18 cellular contexts compared by ENCODE assay signal in the genomic region with DNA sequence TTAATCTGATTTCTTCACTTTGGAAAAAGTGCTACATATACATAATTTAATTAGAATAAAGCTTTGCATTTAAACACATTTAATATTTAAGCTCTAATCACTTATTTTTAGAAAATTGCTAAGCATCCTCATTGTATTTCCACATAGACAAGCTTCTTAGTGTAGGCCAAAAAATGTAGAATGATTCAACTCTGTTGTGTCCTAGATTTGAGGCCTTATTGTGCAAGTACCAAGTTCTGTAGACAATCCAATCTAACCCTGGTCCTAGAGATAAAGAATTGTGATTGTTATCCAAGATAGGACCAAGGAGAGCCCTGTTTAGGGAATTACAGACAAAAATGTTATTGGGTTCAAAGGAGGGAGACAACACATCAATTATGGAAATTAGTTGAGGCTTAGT. TPM values are rescaled to one million over a fixed set of nuclear protein-coding genes. Genes with fewer than 3 reads are reported as not detected.
A peak's percentile ranks its signal among the peaks of the same experiment; 100 is the strongest.
DNase-seq lines count a peak whose midpoint lies in the region; ATAC-seq and TF ChIP-seq lines count a peak whose summit lies in the region.
"Had no signal": no experiment of that assay in that cellular context is flagged by ENCODE, and none has a peak within 500 bp of the region (broad histone marks: within the 10 kb centered on the region; RNA-seq: fewer than 3 reads in every experiment).

No MANE protein-coding gene starts in this region.

- H3K9me3 ChIP-seq in ascending aorta = no peaks in the 10 kb centered on the region
- H3K9me3 ChIP-seq in smooth muscle cell (replicated peaks; ENCODE audit: low read depth) = no peaks in the 10 kb centered on the region
- H3K9me3 ChIP-seq: SJSA1 had no signal

- no peaks in the 10 kb centered on the region for H3K79me2 ChIP-seq in smooth muscle cell (ENCODE audit: low read depth)

- peaks cover 0 to 19% of the 10 kb centered on the region in 2 donors for H3K4me1 ChIP-seq in ascending aorta
- peaks cover 9% of the 10 kb centered on the region for H3K4me1 ChIP-seq in smooth muscle cell (ENCODE audit: low read depth)
- H3K4me1 ChIP-seq: SJSA1 had no signal

- TF ChIP-seq CTCF in ascending aorta (IDR thresholded peaks at IDR 0.05) (no peak), glutamatergic neuron (IDR thresholded peaks at IDR 0.05; ENCODE audit: partially characterized antibody, unreplicated experiment) (no peak), smooth muscle cell (IDR thresholded peaks at IDR 0.05; ENCODE audit: borderline replicate concordance, insufficient read depth, poor library complexity, severe bottlenecking) (no peak), mesothelial cell of epicardium (IDR thresholded peaks at IDR 0.05; ENCODE audit: unreplicated experiment) (no peak)

- no peaks in the 10 kb centered on the region for H3K36me3 Mint-ChIP-seq in glutamatergic neuron (ENCODE audit: unreplicated experiment)
- no peaks in the 10 kb centered on the region for H3K36me3 Mint-ChIP-seq in mesothelial cell of epicardium
- H3K36me3 Mint-ChIP-seq: CD4-positive, CD25-positive, alpha-beta regulatory T cell had no signal

- intact Hi-C loops in ascending aorta (cut with DNase I) = no loop called here

- H3K36me3 ChIP-seq in ascending aorta (peaks cover 7 to 18% of the 10 kb centered on the region in 2 donors), smooth muscle cell (ENCODE audit: low read depth) (no peaks in the 10 kb centered on the region)
- H3K36me3 ChIP-seq: SJSA1 had no signal

- no peak for ATAC-seq in HG03196 (IDR thresholded peaks at IDR 0.05; ENCODE audit: unreplicated experiment)

- H3K4me2 ChIP-seq in smooth muscle cell = no peak overlapping the region

- H3K4me3 Mint-ChIP-seq in glutamatergic neuron (ENCODE audit: unreplicated experiment) = no peak overlapping the region
- no peak overlapping the region for H3K4me3 Mint-ChIP-seq in mesothelial cell of epicardium
- H3K4me3 Mint-ChIP-seq: CD4-positive, CD25-positive, alpha-beta regulatory T cell had no signal

- H4K20me1 ChIP-seq in smooth muscle cell (ENCODE audit: low read depth) = no peaks in the 10 kb centered on the region

- H2AFZ ChIP-seq in smooth muscle cell (ENCODE audit: low read depth) = peak overlapping the region; percentile 4

- H3K4me3 ChIP-seq in ascending aorta = no peak overlapping the region
- H3K4me3 ChIP-seq in smooth muscle cell = no peak overlapping the region
- H3K4me3 ChIP-seq: SJSA1 had no signal

- peaks cover 13% of the 10 kb centered on the region for H3F3A ChIP-seq in smooth muscle cell (ENCODE audit: low read depth)

- peak overlapping the region; percentile 64 for H3K27ac Mint-ChIP-seq in glutamatergic neuron (ENCODE audit: unreplicated experiment)
- no peak overlapping the region for H3K27ac Mint-ChIP-seq in mesothelial cell of epicardium
- H3K27ac Mint-ChIP-seq: CD4-positive, CD25-positive, alpha-beta regulatory T cell had no signal

- peaks cover 1% of the 10 kb centered on the region for H3K9me3 Mint-ChIP-seq in glutamatergic neuron (ENCODE audit: unreplicated experiment)
- no peaks in the 10 kb centered on the region for H3K9me3 Mint-ChIP-seq in mesothelial cell of epicardium

- DNase-seq in GM03348 (ENCODE audit: low spot score) (peak; percentile 35), ascending aorta (ENCODE audit: low spot score in 2 of 2) (no peak), glutamatergic neuron (no peak), smooth muscle cell (lab: John Stamatoyannopoulos, UW; ENCODE audit: unreplicated experiment) (no peak), mesothelial cell of epicardium (ENCODE audit: low spot score in 2 of 2, unreplicated experiment in 2 of 2) (no peak)
- no peak for DNase-seq in activated naive CD4-positive, alpha-beta T cell treated with anti-CD3 and anti-CD28 coated beads, Interleukin-2, amount 50 U/mL, for 16 hours
- DNase-seq: CD4-positive, CD25-positive, alpha-beta regulatory T cell; EL; GF-D8; HCEC 1CT; IMR-90; NCI-H1105; NCI-H2029 treated with DMSO at 0.1 percent for 48 hours; NCI-H2171; NCI-H82; OCI-M1 had no signal

- H3K4me1 Mint-ChIP-seq in glutamatergic neuron (ENCODE audit: low read depth, unreplicated experiment) (peaks cover 26% of the 10 kb centered on the region), mesothelial cell of epicardium (peaks cover 33% of the 10 kb centered on the region)
- H3K4me1 Mint-ChIP-seq: CD4-positive, CD25-positive, alpha-beta regulatory T cell had no signal

- H3K9ac ChIP-seq in smooth muscle cell (ENCODE audit: low read depth) = no peak overlapping the region

- no peaks in the 10 kb centered on the region for H3K27me3 ChIP-seq in ascending aorta
- H3K27me3 ChIP-seq in smooth muscle cell (ENCODE audit: low read depth) = no peaks in the 10 kb centered on the region
- H3K27me3 ChIP-seq: SJSA1 had no signal

- H3K27ac ChIP-seq in ascending aorta (peak overlapping the region; percentile 19 to 61), smooth muscle cell (ENCODE audit: low read depth) (peak overlapping the region; percentile 92)
- H3K27ac ChIP-seq: SJSA1 had no signal

- H3K27me3 Mint-ChIP-seq in glutamatergic neuron (ENCODE audit: unreplicated experiment) (peaks cover 2% of the 10 kb centered on the region), mesothelial cell of epicardium (ENCODE audit: low read depth) (no peaks in the 10 kb centered on the region)
- H3K27me3 Mint-ChIP-seq: CD4-positive, CD25-positive, alpha-beta regulatory T cell had no signal

RNA-seq across cellular contexts. Expression of a gene that starts 27.6 kb away (rescaled TPM):
- total RNA-seq in ascending aorta (47.3 TPM), glutamatergic neuron (ENCODE audit: unreplicated experiment) (5.1 TPM), smooth muscle cell (16.7 and 20.5 TPM in 2 replicates), mesothelial cell of epicardium (2.0 to 2.7 TPM (median 2.1 TPM) in 3 replicates)
- 14.0 and 15.0 TPM in 2 replicates for polyA plus RNA-seq in smooth muscle cell
- total RNA-seq: CD4-positive, CD25-positive, alpha-beta regulatory T cell; IMR-90; SJSA1 had no signal
- polyA plus RNA-seq: CD4-positive, CD25-positive, alpha-beta regulatory T cell had no signal
